ENCODE assay signal across 1 cellular context in genomic region chr14:43790681-43791080, GRCh38.
TF ChIP-seq lines count a peak whose summit lies in the region.

No MANE protein-coding gene starts in this region.

TF ChIP-seq in WTC11, 78 proteins besides CTCF, POLR2A, EP300 and RAD21 (continued from another document):
- TF ChIP-seq, protein P1, sequence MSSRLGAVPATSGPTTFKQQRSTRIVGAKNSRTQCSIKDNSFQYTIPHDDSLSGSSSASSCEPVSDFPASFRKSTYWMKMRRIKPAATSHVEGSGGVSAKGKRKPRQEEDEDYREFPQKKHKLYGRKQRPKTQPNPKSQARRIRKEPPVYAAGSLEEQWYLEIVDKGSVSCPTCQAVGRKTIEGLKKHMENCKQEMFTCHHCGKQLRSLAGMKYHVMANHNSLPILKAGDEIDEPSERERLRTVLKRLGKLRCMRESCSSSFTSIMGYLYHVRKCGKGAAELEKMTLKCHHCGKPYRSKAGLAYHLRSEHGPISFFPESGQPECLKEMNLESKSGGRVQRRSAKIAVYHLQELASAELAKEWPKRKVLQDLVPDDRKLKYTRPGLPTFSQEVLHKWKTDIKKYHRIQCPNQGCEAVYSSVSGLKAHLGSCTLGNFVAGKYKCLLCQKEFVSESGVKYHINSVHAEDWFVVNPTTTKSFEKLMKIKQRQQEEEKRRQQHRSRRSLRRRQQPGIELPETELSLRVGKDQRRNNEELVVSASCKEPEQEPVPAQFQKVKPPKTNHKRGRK (CRISPR knock-in tag; IDR thresholded peaks at IDR 0.05; ENCODE audit: borderline replicate concordance), result no peak
- no peak for TF ChIP-seq JUN (CRISPR knock-in tag; IDR thresholded peaks at IDR 0.05)
- TF ChIP-seq TEAD4 (CRISPR knock-in tag; IDR thresholded peaks at IDR 0.05), result no peak
